ENCODE assay signal across 1 cellular context in the genomic region with DNA sequence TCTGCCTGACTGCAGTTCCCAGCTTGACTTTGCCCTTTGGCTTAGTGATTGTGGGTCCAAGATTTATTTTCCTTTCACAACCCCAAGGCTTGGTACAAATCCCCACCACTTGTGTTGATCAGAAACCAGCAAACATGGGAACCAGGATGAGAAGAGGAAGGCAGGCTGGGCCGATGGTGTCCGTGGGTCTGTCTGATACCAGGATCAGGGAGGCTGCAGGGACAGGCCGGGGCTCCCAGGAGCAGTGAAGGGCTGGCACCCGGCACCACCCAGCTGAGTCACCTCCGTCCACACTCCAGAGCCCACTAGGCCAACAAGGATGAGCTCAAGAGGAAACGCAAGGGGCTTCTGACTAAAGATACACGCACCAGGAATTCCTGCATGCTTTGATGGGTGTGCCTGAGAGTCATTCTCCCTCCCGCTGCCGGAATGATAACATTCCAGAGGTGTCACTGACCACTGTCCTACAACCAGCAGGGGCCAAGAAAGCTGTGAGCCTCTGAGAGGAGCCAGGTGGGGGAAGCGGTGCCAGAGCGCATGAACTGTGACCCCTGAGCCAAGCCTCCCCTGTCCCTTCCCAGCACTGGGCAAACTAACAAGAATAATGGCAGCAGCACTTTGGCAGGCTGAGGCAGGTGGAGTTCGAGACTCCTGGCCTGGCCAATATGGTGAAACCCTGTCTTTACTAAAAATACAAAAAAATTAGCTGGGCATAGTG.
TF ChIP-seq lines count a peak whose summit lies in the region.

No MANE protein-coding gene starts in this region.

TF ChIP-seq in HepG2, 621 proteins besides CTCF, POLR2A, EP300 and RAD21 (continued from another document and continues in another):
- TF ChIP-seq, protein P1, sequence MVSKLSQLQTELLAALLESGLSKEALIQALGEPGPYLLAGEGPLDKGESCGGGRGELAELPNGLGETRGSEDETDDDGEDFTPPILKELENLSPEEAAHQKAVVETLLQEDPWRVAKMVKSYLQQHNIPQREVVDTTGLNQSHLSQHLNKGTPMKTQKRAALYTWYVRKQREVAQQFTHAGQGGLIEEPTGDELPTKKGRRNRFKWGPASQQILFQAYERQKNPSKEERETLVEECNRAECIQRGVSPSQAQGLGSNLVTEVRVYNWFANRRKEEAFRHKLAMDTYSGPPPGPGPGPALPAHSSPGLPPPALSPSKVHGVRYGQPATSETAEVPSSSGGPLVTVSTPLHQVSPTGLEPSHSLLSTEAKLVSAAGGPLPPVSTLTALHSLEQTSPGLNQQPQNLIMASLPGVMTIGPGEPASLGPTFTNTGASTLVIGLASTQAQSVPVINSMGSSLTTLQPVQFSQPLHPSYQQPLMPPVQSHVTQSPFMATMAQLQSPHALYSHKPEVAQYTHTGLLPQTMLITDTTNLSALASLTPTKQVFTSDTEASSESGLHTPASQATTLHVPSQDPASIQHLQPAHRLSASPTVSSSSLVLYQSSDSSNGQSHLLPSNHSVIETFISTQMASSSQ (IDR thresholded peaks at IDR 0.05; ENCODE audit: low read depth): no peak
- TF ChIP-seq, protein P1 (CRISPR knock-in tag; IDR thresholded peaks at IDR 0.05; ENCODE audit: borderline replicate concordance): peak; percentile 56; the same call in 1 of the 2 replicates
- 0 out of 2 replicates have a peak, but pooled peaks have one; percentile 33 for TF ChIP-seq CBX5 (CRISPR knock-in tag; IDR thresholded peaks at IDR 0.05; ENCODE audit: borderline replicate concordance)
- TF ChIP-seq NFE2L2 (IDR thresholded peaks at IDR 0.05; ENCODE audit: low read length): 0 out of 2 replicates have a peak, but pooled peaks have one; percentile 7
- TF ChIP-seq FOSL2 (CRISPR knock-in tag; IDR thresholded peaks at IDR 0.05): peak; percentile 90
- no peak; the same call in 1 of the 2 replicates for TF ChIP-seq DNMT3B (CRISPR knock-in tag; conservative IDR thresholded peaks at IDR 0.05)
- TF ChIP-seq ETV5 (CRISPR knock-in tag; IDR thresholded peaks at IDR 0.05; ENCODE audit: borderline replicate concordance): peak; percentile 58; the same call in 1 of the 2 replicates
- 0 out of 2 replicates have a peak, but pooled peaks have one; percentile 69 for TF ChIP-seq ZNF34 (CRISPR knock-in tag; IDR thresholded peaks at IDR 0.05; ENCODE audit: borderline replicate concordance)
- peak; percentile 52; the same call in 1 of the 2 replicates for TF ChIP-seq ELF3 (CRISPR knock-in tag; IDR thresholded peaks at IDR 0.05)
- 0 out of 2 replicates have a peak, but pooled peaks have one; percentile 27 for TF ChIP-seq MEIS2 (CRISPR knock-in tag; IDR thresholded peaks at IDR 0.05)
- TF ChIP-seq, protein P2, sequence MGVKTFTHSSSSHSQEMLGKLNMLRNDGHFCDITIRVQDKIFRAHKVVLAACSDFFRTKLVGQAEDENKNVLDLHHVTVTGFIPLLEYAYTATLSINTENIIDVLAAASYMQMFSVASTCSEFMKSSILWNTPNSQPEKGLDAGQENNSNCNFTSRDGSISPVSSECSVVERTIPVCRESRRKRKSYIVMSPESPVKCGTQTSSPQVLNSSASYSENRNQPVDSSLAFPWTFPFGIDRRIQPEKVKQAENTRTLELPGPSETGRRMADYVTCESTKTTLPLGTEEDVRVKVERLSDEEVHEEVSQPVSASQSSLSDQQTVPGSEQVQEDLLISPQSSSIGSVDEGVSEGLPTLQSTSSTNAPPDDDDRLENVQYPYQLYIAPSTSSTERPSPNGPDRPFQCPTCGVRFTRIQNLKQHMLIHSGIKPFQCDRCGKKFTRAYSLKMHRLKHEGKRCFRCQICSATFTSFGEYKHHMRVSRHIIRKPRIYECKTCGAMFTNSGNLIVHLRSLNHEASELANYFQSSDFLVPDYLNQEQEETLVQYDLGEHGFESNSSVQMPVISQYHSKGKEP (CRISPR knock-in tag; IDR thresholded peaks at IDR 0.05): no peak
- TF ChIP-seq, protein P3, sequence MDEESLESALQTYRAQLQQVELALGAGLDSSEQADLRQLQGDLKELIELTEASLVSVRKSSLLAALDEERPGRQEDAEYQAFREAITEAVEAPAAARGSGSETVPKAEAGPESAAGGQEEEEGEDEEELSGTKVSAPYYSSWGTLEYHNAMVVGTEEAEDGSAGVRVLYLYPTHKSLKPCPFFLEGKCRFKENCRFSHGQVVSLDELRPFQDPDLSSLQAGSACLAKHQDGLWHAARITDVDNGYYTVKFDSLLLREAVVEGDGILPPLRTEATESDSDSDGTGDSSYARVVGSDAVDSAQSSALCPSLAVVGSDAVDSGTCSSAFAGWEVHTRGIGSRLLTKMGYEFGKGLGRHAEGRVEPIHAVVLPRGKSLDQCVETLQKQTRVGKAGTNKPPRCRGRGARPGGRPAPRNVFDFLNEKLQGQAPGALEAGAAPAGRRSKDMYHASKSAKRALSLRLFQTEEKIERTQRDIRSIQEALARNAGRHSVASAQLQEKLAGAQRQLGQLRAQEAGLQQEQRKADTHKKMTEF (CRISPR knock-in tag; IDR thresholded peaks at IDR 0.05): 0 out of 2 replicates have a peak, but pooled peaks have one; percentile 19
- TF ChIP-seq, protein P4, sequence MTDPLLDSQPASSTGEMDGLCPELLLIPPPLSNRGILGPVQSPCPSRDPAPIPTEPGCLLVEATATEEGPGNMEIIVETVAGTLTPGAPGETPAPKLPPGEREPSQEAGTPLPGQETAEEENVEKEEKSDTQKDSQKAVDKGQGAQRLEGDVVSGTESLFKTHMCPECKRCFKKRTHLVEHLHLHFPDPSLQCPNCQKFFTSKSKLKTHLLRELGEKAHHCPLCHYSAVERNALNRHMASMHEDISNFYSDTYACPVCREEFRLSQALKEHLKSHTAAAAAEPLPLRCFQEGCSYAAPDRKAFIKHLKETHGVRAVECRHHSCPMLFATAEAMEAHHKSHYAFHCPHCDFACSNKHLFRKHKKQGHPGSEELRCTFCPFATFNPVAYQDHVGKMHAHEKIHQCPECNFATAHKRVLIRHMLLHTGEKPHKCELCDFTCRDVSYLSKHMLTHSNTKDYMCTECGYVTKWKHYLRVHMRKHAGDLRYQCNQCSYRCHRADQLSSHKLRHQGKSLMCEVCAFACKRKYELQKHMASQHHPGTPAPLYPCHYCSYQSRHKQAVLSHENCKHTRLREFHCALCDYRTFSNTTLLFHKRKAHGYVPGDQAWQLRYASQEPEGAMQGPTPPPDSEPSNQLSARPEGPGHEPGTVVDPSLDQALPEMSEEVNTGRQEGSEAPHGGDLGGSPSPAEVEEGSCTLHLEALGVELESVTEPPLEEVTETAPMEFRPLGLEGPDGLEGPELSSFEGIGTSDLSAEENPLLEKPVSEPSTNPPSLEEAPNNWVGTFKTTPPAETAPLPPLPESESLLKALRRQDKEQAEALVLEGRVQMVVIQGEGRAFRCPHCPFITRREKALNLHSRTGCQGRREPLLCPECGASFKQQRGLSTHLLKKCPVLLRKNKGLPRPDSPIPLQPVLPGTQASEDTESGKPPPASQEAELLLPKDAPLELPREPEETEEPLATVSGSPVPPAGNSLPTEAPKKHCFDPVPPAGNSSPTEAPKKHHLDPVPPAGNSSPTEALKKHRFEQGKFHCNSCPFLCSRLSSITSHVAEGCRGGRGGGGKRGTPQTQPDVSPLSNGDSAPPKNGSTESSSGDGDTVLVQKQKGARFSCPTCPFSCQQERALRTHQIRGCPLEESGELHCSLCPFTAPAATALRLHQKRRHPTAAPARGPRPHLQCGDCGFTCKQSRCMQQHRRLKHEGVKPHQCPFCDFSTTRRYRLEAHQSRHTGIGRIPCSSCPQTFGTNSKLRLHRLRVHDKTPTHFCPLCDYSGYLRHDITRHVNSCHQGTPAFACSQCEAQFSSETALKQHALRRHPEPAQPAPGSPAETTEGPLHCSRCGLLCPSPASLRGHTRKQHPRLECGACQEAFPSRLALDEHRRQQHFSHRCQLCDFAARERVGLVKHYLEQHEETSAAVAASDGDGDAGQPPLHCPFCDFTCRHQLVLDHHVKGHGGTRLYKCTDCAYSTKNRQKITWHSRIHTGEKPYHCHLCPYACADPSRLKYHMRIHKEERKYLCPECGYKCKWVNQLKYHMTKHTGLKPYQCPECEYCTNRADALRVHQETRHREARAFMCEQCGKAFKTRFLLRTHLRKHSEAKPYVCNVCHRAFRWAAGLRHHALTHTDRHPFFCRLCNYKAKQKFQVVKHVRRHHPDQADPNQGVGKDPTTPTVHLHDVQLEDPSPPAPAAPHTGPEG (CRISPR knock-in tag; IDR thresholded peaks at IDR 0.05): no peak
- no peak for TF ChIP-seq ZNF143 (CRISPR knock-in tag; IDR thresholded peaks at IDR 0.05)
- TF ChIP-seq, protein P5, sequence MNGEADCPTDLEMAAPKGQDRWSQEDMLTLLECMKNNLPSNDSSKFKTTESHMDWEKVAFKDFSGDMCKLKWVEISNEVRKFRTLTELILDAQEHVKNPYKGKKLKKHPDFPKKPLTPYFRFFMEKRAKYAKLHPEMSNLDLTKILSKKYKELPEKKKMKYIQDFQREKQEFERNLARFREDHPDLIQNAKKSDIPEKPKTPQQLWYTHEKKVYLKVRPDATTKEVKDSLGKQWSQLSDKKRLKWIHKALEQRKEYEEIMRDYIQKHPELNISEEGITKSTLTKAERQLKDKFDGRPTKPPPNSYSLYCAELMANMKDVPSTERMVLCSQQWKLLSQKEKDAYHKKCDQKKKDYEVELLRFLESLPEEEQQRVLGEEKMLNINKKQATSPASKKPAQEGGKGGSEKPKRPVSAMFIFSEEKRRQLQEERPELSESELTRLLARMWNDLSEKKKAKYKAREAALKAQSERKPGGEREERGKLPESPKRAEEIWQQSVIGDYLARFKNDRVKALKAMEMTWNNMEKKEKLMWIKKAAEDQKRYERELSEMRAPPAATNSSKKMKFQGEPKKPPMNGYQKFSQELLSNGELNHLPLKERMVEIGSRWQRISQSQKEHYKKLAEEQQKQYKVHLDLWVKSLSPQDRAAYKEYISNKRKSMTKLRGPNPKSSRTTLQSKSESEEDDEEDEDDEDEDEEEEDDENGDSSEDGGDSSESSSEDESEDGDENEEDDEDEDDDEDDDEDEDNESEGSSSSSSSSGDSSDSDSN (CRISPR knock-in tag; IDR thresholded peaks at IDR 0.05): peak; percentile 41; the same call in 1 of the 2 replicates
- TF ChIP-seq NR2F6 (IDR thresholded peaks at IDR 0.05): peak; percentile 49
- peak; percentile 75 for TF ChIP-seq NR2F6 (CRISPR knock-in tag; IDR thresholded peaks at IDR 0.05)
- peak; percentile 53; the same call in 1 of the 2 replicates for TF ChIP-seq SPEN (CRISPR knock-in tag; IDR thresholded peaks at IDR 0.05; ENCODE audit: low read depth)
- TF ChIP-seq, protein P6, sequence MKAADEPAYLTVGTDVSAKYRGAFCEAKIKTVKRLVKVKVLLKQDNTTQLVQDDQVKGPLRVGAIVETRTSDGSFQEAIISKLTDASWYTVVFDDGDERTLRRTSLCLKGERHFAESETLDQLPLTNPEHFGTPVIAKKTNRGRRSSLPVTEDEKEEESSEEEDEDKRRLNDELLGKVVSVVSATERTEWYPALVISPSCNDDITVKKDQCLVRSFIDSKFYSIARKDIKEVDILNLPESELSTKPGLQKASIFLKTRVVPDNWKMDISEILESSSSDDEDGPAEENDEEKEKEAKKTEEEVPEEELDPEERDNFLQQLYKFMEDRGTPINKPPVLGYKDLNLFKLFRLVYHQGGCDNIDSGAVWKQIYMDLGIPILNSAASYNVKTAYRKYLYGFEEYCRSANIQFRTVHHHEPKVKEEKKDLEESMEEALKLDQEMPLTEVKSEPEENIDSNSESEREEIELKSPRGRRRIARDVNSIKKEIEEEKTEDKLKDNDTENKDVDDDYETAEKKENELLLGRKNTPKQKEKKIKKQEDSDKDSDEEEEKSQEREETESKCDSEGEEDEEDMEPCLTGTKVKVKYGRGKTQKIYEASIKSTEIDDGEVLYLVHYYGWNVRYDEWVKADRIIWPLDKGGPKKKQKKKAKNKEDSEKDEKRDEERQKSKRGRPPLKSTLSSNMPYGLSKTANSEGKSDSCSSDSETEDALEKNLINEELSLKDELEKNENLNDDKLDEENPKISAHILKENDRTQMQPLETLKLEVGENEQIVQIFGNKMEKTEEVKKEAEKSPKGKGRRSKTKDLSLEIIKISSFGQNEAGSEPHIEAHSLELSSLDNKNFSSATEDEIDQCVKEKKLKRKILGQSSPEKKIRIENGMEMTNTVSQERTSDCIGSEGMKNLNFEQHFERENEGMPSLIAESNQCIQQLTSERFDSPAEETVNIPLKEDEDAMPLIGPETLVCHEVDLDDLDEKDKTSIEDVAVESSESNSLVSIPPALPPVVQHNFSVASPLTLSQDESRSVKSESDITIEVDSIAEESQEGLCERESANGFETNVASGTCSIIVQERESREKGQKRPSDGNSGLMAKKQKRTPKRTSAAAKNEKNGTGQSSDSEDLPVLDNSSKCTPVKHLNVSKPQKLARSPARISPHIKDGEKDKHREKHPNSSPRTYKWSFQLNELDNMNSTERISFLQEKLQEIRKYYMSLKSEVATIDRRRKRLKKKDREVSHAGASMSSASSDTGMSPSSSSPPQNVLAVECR (CRISPR knock-in tag; IDR thresholded peaks at IDR 0.05; ENCODE audit: borderline replicate concordance): peak; percentile 30; the same call in 1 of the 2 replicates
- TF ChIP-seq GABPB1 (CRISPR knock-in tag; IDR thresholded peaks at IDR 0.05): peak; percentile 41; the same call in 1 of the 2 replicates
- no peak for TF ChIP-seq NKX3-1 (CRISPR knock-in tag; IDR thresholded peaks at IDR 0.05)
- no peak for TF ChIP-seq FOXM1 (CRISPR knock-in tag; IDR thresholded peaks at IDR 0.05)
- TF ChIP-seq ZNF775 (CRISPR knock-in tag; IDR thresholded peaks at IDR 0.05; ENCODE audit: borderline replicate concordance): no peak
- peak; percentile 95 for TF ChIP-seq TEAD3 (CRISPR knock-in tag; optimal IDR thresholded peaks at IDR 0.05; ENCODE audit: borderline replicate concordance)
- TF ChIP-seq, protein P7, sequence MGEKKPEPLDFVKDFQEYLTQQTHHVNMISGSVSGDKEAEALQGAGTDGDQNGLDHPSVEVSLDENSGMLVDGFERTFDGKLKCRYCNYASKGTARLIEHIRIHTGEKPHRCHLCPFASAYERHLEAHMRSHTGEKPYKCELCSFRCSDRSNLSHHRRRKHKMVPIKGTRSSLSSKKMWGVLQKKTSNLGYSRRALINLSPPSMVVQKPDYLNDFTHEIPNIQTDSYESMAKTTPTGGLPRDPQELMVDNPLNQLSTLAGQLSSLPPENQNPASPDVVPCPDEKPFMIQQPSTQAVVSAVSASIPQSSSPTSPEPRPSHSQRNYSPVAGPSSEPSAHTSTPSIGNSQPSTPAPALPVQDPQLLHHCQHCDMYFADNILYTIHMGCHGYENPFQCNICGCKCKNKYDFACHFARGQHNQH (CRISPR knock-in tag; IDR thresholded peaks at IDR 0.05): peak; percentile 63; the same call in 1 of the 2 replicates
